Comparison of ENCODE assay signal across 14 cellular contexts in the genomic region with DNA sequence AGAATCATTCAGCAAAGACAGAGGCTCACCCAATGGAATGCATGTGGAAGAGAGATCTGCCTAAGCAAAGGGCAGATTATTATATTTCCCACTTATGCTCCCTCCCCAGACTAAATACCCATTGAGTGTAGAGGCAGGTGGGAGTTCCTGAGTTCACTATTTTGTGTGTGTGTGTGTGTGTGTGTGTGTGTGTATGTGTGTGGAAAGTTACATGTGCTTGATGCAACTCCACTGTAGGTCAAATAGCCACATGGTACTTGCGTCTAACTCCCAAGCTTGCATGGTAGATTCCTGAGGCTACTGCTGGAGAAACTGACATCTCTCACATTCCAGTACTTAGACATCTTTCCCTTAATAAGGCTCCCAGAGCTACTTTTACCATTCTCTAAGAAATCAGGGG.
"Had no signal": no experiment of that assay in that cellular context is flagged by ENCODE, and none has a peak within 500 bp of the region (broad histone marks: within the 10 kb centered on the region; RNA-seq: fewer than 3 reads in every experiment).

No MANE protein-coding gene starts in this region.

- H3K9me3 ChIP-seq: right atrium auricular region, tibial artery, uterus had no signal

- H3K27me3 ChIP-seq: right atrium auricular region, tibial artery, uterus had no signal

- H3K27ac ChIP-seq: right atrium auricular region, tibial artery, uterus had no signal

- H3K36me3 ChIP-seq: uterus had no signal

- DNase-seq: activated CD4-positive, CD25-positive, alpha-beta regulatory T cell; activated gamma-delta T cell; activated naive CD8-positive, alpha-beta T cell treated with anti-CD3 and anti-CD28 coated beads, Interleukin-2, amount 10 ng/mL, durations not matched to agents 7 days and 5 days; activated T-cell treated with anti-CD3 and anti-CD28 coated beads, Interleukin-2, amount 50 U/mL, for 48 hours; hippocampal formation; occipital lobe; small intestine; stimulated activated CD4-positive, alpha-beta T cell treated with anti-CD3 and anti-CD28 coated beads, Interleukin-4, amount 100 ng/mL, for 24 hours; stimulated activated naive CD4-positive, alpha-beta T cell; T-helper 2 cell; tibial artery; uterus had no signal

- H3K27ac Mint-ChIP-seq: activated naive CD8-positive, alpha-beta T cell treated with anti-CD3 and anti-CD28 coated beads, Interleukin-2, amount 10 ng/mL, durations not matched to agents 7 days and 5 days; nephron had no signal

- H3K9me3 Mint-ChIP-seq: activated naive CD8-positive, alpha-beta T cell treated with anti-CD3 and anti-CD28 coated beads, Interleukin-2, amount 10 ng/mL, durations not matched to agents 7 days and 5 days; nephron had no signal

- H3K4me3 ChIP-seq: right atrium auricular region, tibial artery, uterus had no signal

- H3K27me3 Mint-ChIP-seq: activated naive CD8-positive, alpha-beta T cell treated with anti-CD3 and anti-CD28 coated beads, Interleukin-2, amount 10 ng/mL, durations not matched to agents 7 days and 5 days had no signal

- H3K4me3 Mint-ChIP-seq: activated naive CD8-positive, alpha-beta T cell treated with anti-CD3 and anti-CD28 coated beads, Interleukin-2, amount 10 ng/mL, durations not matched to agents 7 days and 5 days; nephron had no signal
